ENCODE assay signal across 28 cellular contexts in genomic region chr5:102902647-102903046, GRCh38.
A peak's percentile ranks its signal among the peaks of the same experiment; 100 is the strongest.
DNase-seq lines count a peak whose midpoint lies in the region; ATAC-seq lines count a peak whose summit lies in the region.
"Had no signal": no experiment of that assay in that cellular context is flagged by ENCODE, and none has a peak within 500 bp of the region (broad histone marks: within the 10 kb centered on the region; RNA-seq: fewer than 3 reads in every experiment).

No MANE protein-coding gene starts in this region.

- no peaks in the 10 kb centered on the region for H3K4me1 ChIP-seq in effector memory CD4-positive, alpha-beta T cell (ENCODE audit: control insufficient read depth, insufficient read depth, low read length, poor library complexity, severe bottlenecking)
- H3K4me1 ChIP-seq: left lung had no signal

- H3K9me3 ChIP-seq in effector memory CD4-positive, alpha-beta T cell (ENCODE audit: control insufficient read depth, low read length) = no peaks in the 10 kb centered on the region
- H3K9me3 ChIP-seq: esophagus muscularis mucosa, HAP-1, SK-N-SH had no signal

- H3K36me3 ChIP-seq in effector memory CD4-positive, alpha-beta T cell (ENCODE audit: control insufficient read depth, insufficient read depth, low read length) = no peaks in the 10 kb centered on the region
- H3K36me3 ChIP-seq: esophagus muscularis mucosa, HAP-1, left lung had no signal

- ATAC-seq in HG03439 (IDR thresholded peaks at IDR 0.05; ENCODE audit: unreplicated experiment) (no peak), GM21526 (IDR thresholded peaks at IDR 0.05; ENCODE audit: low FRiP score, unreplicated experiment) (no peak)

- DNase-seq in NCI-H510A treated with DMSO at 0.1 percent for 48 hours (lab: John Stamatoyannopoulos, UW) = peak; percentile 41
- no peak for DNase-seq in NCI-H510A (lab: John Stamatoyannopoulos, UW)
- peak; percentile 60 for DNase-seq in NCI-H526 treated with DMSO at 0.1 percent for 48 hours (lab: John Stamatoyannopoulos, UW)
- peak; percentile 40 for DNase-seq in SHP77 treated with DMSO at 0.1 percent for 48 hours (lab: John Stamatoyannopoulos, UW)
- no peak for DNase-seq in effector memory CD4-positive, alpha-beta T cell
- DNase-seq: activated CD4-positive, alpha-beta T cell treated with anti-CD3 and anti-CD28 coated beads, Interleukin-2, amount 50 U/mL, for 1 hour; activated CD4-positive, CD25-positive, alpha-beta regulatory T cell; activated gamma-delta T cell; activated naive CD8-positive, alpha-beta T cell treated with anti-CD3 and anti-CD28 coated beads, Interleukin-2, amount 10 ng/mL, durations not matched to agents 7 days and 5 days; activated T-cell treated with anti-CD3 and anti-CD28 coated beads, Interleukin-2, amount 50 U/mL, for 24 hours; AML-193; caudate nucleus; CD4-positive, CD25-positive, alpha-beta regulatory T cell; cortex of kidney; endodermal cell; islet precursor cell; left lung; mesenchymal stem cell; NCI-H1694; SK-N-SH; stimulated activated naive CD4-positive, alpha-beta T cell had no signal

- H3K4me3 ChIP-seq in effector memory CD4-positive, alpha-beta T cell (ENCODE audit: insufficient read depth, low read depth, low read length, poor library complexity, severe bottlenecking) = no peak overlapping the region
- H3K4me3 ChIP-seq: esophagus muscularis mucosa, HAP-1, left lung, skin epidermis had no signal

- H3K27ac ChIP-seq in effector memory CD4-positive, alpha-beta T cell (ENCODE audit: insufficient read depth, low read length, poor library complexity, severe bottlenecking) = no peak overlapping the region
- H3K27ac ChIP-seq: esophagus muscularis mucosa, HL-60, left lung, RWPE1, skin epidermis had no signal

- no peaks in the 10 kb centered on the region for H3K27me3 ChIP-seq in effector memory CD4-positive, alpha-beta T cell (replicated peaks; ENCODE audit: control insufficient read depth, insufficient read depth, low read length, poor library complexity, severe bottlenecking)
- H3K27me3 ChIP-seq: esophagus muscularis mucosa, left lung had no signal

Comparison
In these comparisons a context has a peak if more than half of its experiments do, and no peak if none do; other contexts are left out.
1. DNase-seq: peak in NCI-H510A treated with DMSO at 0.1 percent for 48 hours (single experiment), NCI-H526 treated with DMSO at 0.1 percent for 48 hours (single experiment) and SHP77 treated with DMSO at 0.1 percent for 48 hours (single experiment); none in NCI-H510A (single experiment) and effector memory CD4-positive, alpha-beta T cell (0 of 3).